ENCODE assay signal across 9 cellular contexts in genomic region chr4:6761540-6762243, GRCh38. TPM values are rescaled to one million over a fixed set of nuclear protein-coding genes. Genes with fewer than 3 reads are reported as not detected.
DNase-seq lines count a peak whose midpoint lies in the region; ATAC-seq, FAIRE-seq and TF ChIP-seq lines count a peak whose summit lies in the region.
"Had no signal": no experiment of that assay in that cellular context is flagged by ENCODE, and none has a peak within 500 bp of the region (broad histone marks: within the 10 kb centered on the region; RNA-seq: fewer than 3 reads in every experiment).

No MANE protein-coding gene starts in this region.

- H3K27me3 Mint-ChIP-seq in CD8-positive, alpha-beta T cell (ENCODE audit: low read depth): no peaks in the 10 kb centered on the region
- H3K27me3 Mint-ChIP-seq in neural crest cell (ENCODE audit: low read depth): no peaks in the 10 kb centered on the region

- H3K27ac Mint-ChIP-seq in CD8-positive, alpha-beta T cell: peak overlapping the region; percentile 81
- H3K27ac Mint-ChIP-seq in neural crest cell (ENCODE audit: unreplicated experiment): peak overlapping the region; percentile 95

- no peak overlapping the region for H3K4me2 ChIP-seq in H1 (ENCODE audit: insufficient read depth in 1 of 2, low read depth in 2 of 2, low read length in 2 of 2)

- no peaks in the 10 kb centered on the region for H4K20me1 ChIP-seq in H1 (replicated peaks in 1 of 2; ENCODE audit: control insufficient read depth in 1 of 2, insufficient read depth in 2 of 2, low read length in 2 of 2)

- 87% methylated on average over 21 of the region's 31 CpGs; no CpG with 5 or more reads in 1 of the 2 experiments for WGBS in H1 (ENCODE audit: extremely low coverage in 1 of 2, insufficient coverage in 1 of 2, insufficient read length in 1 of 2, insufficient replicate concordance in 2 of 2, low coverage in 1 of 2, low lambda C conversion rate in 2 of 2, missing lambda C conversion rate in 1 of 2), 2 experiments

- H3K4ac ChIP-seq in H1 (replicated peaks; ENCODE audit: insufficient read length, low read depth, low read length): no peak overlapping the region

- H4K5ac ChIP-seq in H1 (ENCODE audit: insufficient read length, low read depth, low read length): no peak overlapping the region

- no peaks in the 10 kb centered on the region for H3K36me3 ChIP-seq in CD8-positive, alpha-beta T cell (ENCODE audit: insufficient read depth, low read length)
- H3K36me3 ChIP-seq in NT2/D1 (ENCODE audit: insufficient read depth, insufficient read length, low read length): no peaks in the 10 kb centered on the region
- no peaks in the 10 kb centered on the region; a peak in 1 of 8 replicates for H3K36me3 ChIP-seq in H1 (ENCODE audit: control insufficient read depth in 2 of 4, insufficient read depth in 4 of 4, low read length in 3 of 4)

- peak; percentile 74 for ATAC-seq in CD8-positive, alpha-beta T cell
- ATAC-seq in HG03342 (IDR thresholded peaks at IDR 0.05; ENCODE audit: unreplicated experiment): no peak

- H4K91ac ChIP-seq in H1 (replicated peaks; ENCODE audit: insufficient read length, low read length): no peak overlapping the region

- peaks cover 8% of the 10 kb centered on the region for H3K4me1 ChIP-seq in CD8-positive, alpha-beta T cell (ENCODE audit: insufficient read depth, low read length)
- H3K4me1 ChIP-seq in NT2/D1 (ENCODE audit: insufficient read depth, insufficient read length) (peaks cover 4% of the 10 kb centered on the region), H1 (replicated peaks in 1 of 4; ENCODE audit: control insufficient read depth in 3 of 4, insufficient read depth in 4 of 4, low read length in 3 of 4) (no peaks in the 10 kb centered on the region)

- no peak for TF ChIP-seq RAD21 in H1 (IDR thresholded peaks at IDR 0.05 in 1 of 2, conservative IDR thresholded peaks at IDR 0.05 in 1 of 2; ENCODE audit: low read depth in 2 of 2, low read length in 2 of 2)

- H3K9ac ChIP-seq in NT2/D1 (ENCODE audit: insufficient read length, low read depth) (peak overlapping the region; percentile 7), H1 (replicated peaks in 1 of 4; ENCODE audit: extremely low read depth in 1 of 4, low read depth in 3 of 4, low read length in 3 of 4) (no peak overlapping the region)

- no peak overlapping the region for H2BK5ac ChIP-seq in H1 (ENCODE audit: low read depth, low read length)

- POLR2A ChIA-PET in CD8-positive, alpha-beta T cell (lab: Charles Lee): interaction anchor here (1.0 to 1.5 kb wide), 2 partner anchors 16 to 20 kb away, joined by 3 to 9 read pairs; partner anchors contain the start of gene KIAA0232
- POLR2A ChIA-PET in H1 (lab: Charles Lee; ENCODE audit: partially characterized antibody): no interaction called here

- no peaks in the 10 kb centered on the region for H3K27me3 ChIP-seq in CD8-positive, alpha-beta T cell (ENCODE audit: insufficient read depth, low read length)
- H3K27me3 ChIP-seq in NT2/D1 (ENCODE audit: insufficient read depth, insufficient read length): peaks cover 3% of the 10 kb centered on the region
- no peaks in the 10 kb centered on the region for H3K27me3 ChIP-seq in H1 (replicated peaks in 1 of 4; ENCODE audit: control insufficient read depth in 3 of 4, extremely low read depth in 1 of 4, insufficient read depth in 3 of 4, low read length in 3 of 4)

- no peak overlapping the region for H3K23ac ChIP-seq in H1 (ENCODE audit: insufficient read length)

- TF ChIP-seq EP300 in H1 (IDR thresholded peaks at IDR 0.05; ENCODE audit: borderline replicate concordance in 1 of 2, low read depth in 2 of 2, low read length in 2 of 2): no peak

- H3K9me3 Mint-ChIP-seq in CD8-positive, alpha-beta T cell: no peaks in the 10 kb centered on the region
- no peaks in the 10 kb centered on the region for H3K9me3 Mint-ChIP-seq in neural crest cell

- no peak for TF ChIP-seq CTCF in CD8-positive, alpha-beta T cell (IDR thresholded peaks at IDR 0.05)
- TF ChIP-seq CTCF in H1 (IDR thresholded peaks at IDR 0.05; ENCODE audit: control extremely low read depth in 1 of 3, insufficient read depth in 1 of 3, low read depth in 1 of 3, low read length in 3 of 3) (no peak), neural crest cell (conservative IDR thresholded peaks at IDR 0.05) (no peak)

- no peak for FAIRE-seq in H1 (lab: Jason Lieb, UNC)

- no peak overlapping the region for H2BK15ac ChIP-seq in H1 (ENCODE audit: low read length)

- peaks cover 37% of the 10 kb centered on the region for H3K4me1 Mint-ChIP-seq in CD8-positive, alpha-beta T cell (ENCODE audit: low read depth)
- H3K4me1 Mint-ChIP-seq in neural crest cell: peaks cover 40% of the 10 kb centered on the region

- no peak overlapping the region for H3K18ac ChIP-seq in H1 (ENCODE audit: extremely low read depth, low read length)

- no peaks in the 10 kb centered on the region for H3K23me2 ChIP-seq in H1 (ENCODE audit: low read depth, low read length)

- H3K4me3 ChIP-seq in CD8-positive, alpha-beta T cell (ENCODE audit: low read depth, low read length): no peak overlapping the region
- no peak overlapping the region for H3K4me3 ChIP-seq in NT2/D1 (ENCODE audit: insufficient read length, low read depth)
- H3K4me3 ChIP-seq in H1 (ENCODE audit: extremely low read depth in 1 of 4, insufficient read depth in 2 of 4, low read depth in 3 of 4, low read length in 4 of 4): no peak overlapping the region

- no peak overlapping the region for H2BK20ac ChIP-seq in H1 (ENCODE audit: low read length)

- H2BK120ac ChIP-seq in H1 (replicated peaks; ENCODE audit: low read depth, low read length): no peak overlapping the region

- no peak overlapping the region for H2BK12ac ChIP-seq in H1 (ENCODE audit: low read depth, low read length)

- H4K8ac ChIP-seq in H1 (ENCODE audit: extremely low read depth, insufficient read depth, low read length): no peak overlapping the region

- H2AFZ ChIP-seq in H1 (ENCODE audit: low read length): peak overlapping the region; percentile 47; the same call in 1 of the 2 replicates

- DNase-seq in CD8-positive, alpha-beta T cell: peak in 4 of 7 experiments; percentile 19 to 52 (median 26)
- DNase-seq in NT2/D1 (ENCODE audit: low read depth, low spot score) (no peak), H1 (ENCODE audit: low read depth in 1 of 2, low spot score in 2 of 2) (no peak), neural crest cell (ENCODE audit: low read depth, low spot score) (peak; percentile 37), OCI-M1 (lab: John Stamatoyannopoulos, UW) (no peak), D341Med (ENCODE audit: low spot score) (no peak), NCI-H1092 treated with DMSO at 0.1 percent for 48 hours (lab: John Stamatoyannopoulos, UW) (no peak)
- DNase-seq: NCI-H446 treated with DMSO at 0.1 percent for 48 hours had no signal

- intact Hi-C loops in CD8-positive, alpha-beta T cell (cut with DNase I, micrococcal nuclease): loop anchor here in 1 of 2 experiments (1.0 kb wide), 1 partner anchor 19 kb away; no protein-coding TSS in a partner anchor

- no peak overlapping the region for H2AK5ac ChIP-seq in H1 (ENCODE audit: low read depth, low read length)

- no peaks in the 10 kb centered on the region for H3K36me3 Mint-ChIP-seq in CD8-positive, alpha-beta T cell
- H3K36me3 Mint-ChIP-seq in neural crest cell (ENCODE audit: low read depth): no peaks in the 10 kb centered on the region

- no peaks in the 10 kb centered on the region for H3K79me2 ChIP-seq in H1 (ENCODE audit: control insufficient read depth in 1 of 2, insufficient read depth in 2 of 2, low read length in 2 of 2)

- peak overlapping the region; percentile 74 for H3K4me3 Mint-ChIP-seq in CD8-positive, alpha-beta T cell
- peak overlapping the region; percentile 49 for H3K4me3 Mint-ChIP-seq in neural crest cell

- H3K56ac ChIP-seq in H1 (replicated peaks; ENCODE audit: insufficient read length, low read depth, low read length): no peak overlapping the region

- no peak for TF ChIP-seq POLR2A in H1 (IDR thresholded peaks at IDR 0.05; ENCODE audit: control extremely low read depth in 1 of 2, low read depth in 2 of 2, low read length in 2 of 2)

- no peak overlapping the region for H3K27ac ChIP-seq in CD8-positive, alpha-beta T cell (ENCODE audit: low read depth, low read length)
- no peak overlapping the region for H3K27ac ChIP-seq in H1 (ENCODE audit: low read depth, low read length)

- H3K79me1 ChIP-seq in H1 (ENCODE audit: low read depth, low read length): no peaks in the 10 kb centered on the region

- H3K14ac ChIP-seq in H1 (ENCODE audit: insufficient read length): no peak overlapping the region

- no peaks in the 10 kb centered on the region for H3K9me3 ChIP-seq in CD8-positive, alpha-beta T cell (ENCODE audit: low read length)
- H3K9me3 ChIP-seq in NT2/D1 (ENCODE audit: insufficient read depth, low read length) (no peaks in the 10 kb centered on the region), H1 (ENCODE audit: insufficient read depth in 2 of 2, low read depth in 1 of 2, low read length in 1 of 2) (peaks cover 0 to under 1% of the 10 kb centered on the region in 2 experiments; a peak in 1 of 4 replicates)

- CTCF ChIA-PET in CD8-positive, alpha-beta T cell (lab: Charles Lee): interaction anchor here (1.0 to 1.5 kb wide), 2 partner anchors 13 to 42 kb away, joined by 3 to 4 read pairs; no protein-coding TSS in a partner anchor
- CTCF ChIA-PET in H1 (lab: Charles Lee; ENCODE audit: partially characterized antibody): interaction anchor here (0.9 to 2.3 kb wide), 6 partner anchors 9 to 124 kb away, joined by 3 to 12 read pairs (median 4); no protein-coding TSS in a partner anchor

RNA-seq across cellular contexts. Expression of gene KIAA0232, which starts 20.8 kb away (rescaled TPM):
- 10 to 100 TPM; 18.4 to 19.7 TPM for total RNA-seq in CD8-positive, alpha-beta T cell
- 23.3 TPM in 2 replicates for total RNA-seq in H1 (2021; fragmentation: NEBNext Ultra II Directional; extraction: Animal tissue kit (Norgen Biotek cat#: 25700))
- 4.9 and 5.6 TPM in 2 replicates for polyA plus RNA-seq in H1 (2011; rRNA removed)
- polyA plus RNA-seq in H1 (2011; cell fraction: cytosol; rRNA removed): 7.7 TPM
- 11.0 TPM for polyA plus RNA-seq in H1 (2011; cell fraction: nucleus; rRNA removed)
- polyA plus RNA-seq in H1 (2012, experiment 1 of 2): 7.9 to 13.1 TPM (median 9.8 TPM) in 4 replicates
- 0.59 TPM for polyA plus RNA-seq in H1 (2012, experiment 2 of 2)
- 10.3 TPM for polyA plus RNA-seq in H1 (2013, experiment 1 of 2)
- 9.6 TPM for polyA plus RNA-seq in H1 (2013, experiment 2 of 2)
- 33.9 and 51.7 TPM in 2 replicates for polyA minus RNA-seq in H1 (2011; rRNA and poly(A)+ RNA removed)
- polyA minus RNA-seq in H1 (2011; cell fraction: cytosol; rRNA and poly(A)+ RNA removed): 16.7 TPM
- polyA minus RNA-seq in H1 (2011; cell fraction: nucleus; rRNA and poly(A)+ RNA removed): 42.8 TPM
- 40.1 and 41.7 TPM in 2 replicates for total RNA-seq in neural crest cell

RNA-seq across cellular contexts. Expression of gene BLOC1S4, which starts 45.7 kb away (rescaled TPM):
- total RNA-seq in CD8-positive, alpha-beta T cell: 10 to 100 TPM; 29.7 to 30.7 TPM
- total RNA-seq in H1 (2021; fragmentation: NEBNext Ultra II Directional; extraction: Animal tissue kit (Norgen Biotek cat#: 25700)): 19.1 and 20.5 TPM in 2 replicates
- polyA plus RNA-seq in H1 (2011; rRNA removed): 26.6 and 27.8 TPM in 2 replicates
- 29.7 TPM for polyA plus RNA-seq in H1 (2011; cell fraction: cytosol; rRNA removed)
- polyA plus RNA-seq in H1 (2011; cell fraction: nucleus; rRNA removed): 12.4 TPM
- 13.3 to 16.7 TPM (median 16.1 TPM) in 4 replicates for polyA plus RNA-seq in H1 (2012, experiment 1 of 2)
- polyA plus RNA-seq in H1 (2012, experiment 2 of 2): 17.3 TPM
- polyA plus RNA-seq in H1 (2013, experiment 1 of 2): 16.3 TPM
- 15.6 TPM for polyA plus RNA-seq in H1 (2013, experiment 2 of 2)
- 4.3 and 5.2 TPM in 2 replicates for polyA minus RNA-seq in H1 (2011; rRNA and poly(A)+ RNA removed)
- 11.3 TPM for polyA minus RNA-seq in H1 (2011; cell fraction: cytosol; rRNA and poly(A)+ RNA removed)
- polyA minus RNA-seq in H1 (2011; cell fraction: nucleus; rRNA and poly(A)+ RNA removed): 9.9 TPM
- total RNA-seq in neural crest cell: 23.8 and 25.1 TPM in 2 replicates

RNA-seq across cellular contexts. Expression of gene MRFAP1L1, which starts 52.0 kb away (rescaled TPM):
- total RNA-seq in CD8-positive, alpha-beta T cell: 10 to 100 TPM; 27.5 to 30.0 TPM
- total RNA-seq in H1 (2021; fragmentation: NEBNext Ultra II Directional; extraction: Animal tissue kit (Norgen Biotek cat#: 25700)): 54.3 TPM in 2 replicates
- polyA plus RNA-seq in H1 (2011; rRNA removed): 21.3 and 26.8 TPM in 2 replicates
- 74.6 TPM for polyA plus RNA-seq in H1 (2011; cell fraction: cytosol; rRNA removed)
- polyA plus RNA-seq in H1 (2011; cell fraction: nucleus; rRNA removed): 16.7 TPM
- polyA plus RNA-seq in H1 (2012, experiment 1 of 2): 53.6 to 74.9 TPM (median 57.3 TPM) in 4 replicates
- polyA plus RNA-seq in H1 (2012, experiment 2 of 2): 9.4 TPM
- polyA plus RNA-seq in H1 (2013, experiment 1 of 2): 38.8 TPM
- polyA plus RNA-seq in H1 (2013, experiment 2 of 2): 41.0 TPM
- 9.8 and 12.3 TPM in 2 replicates for polyA minus RNA-seq in H1 (2011; rRNA and poly(A)+ RNA removed)
- 15.9 TPM for polyA minus RNA-seq in H1 (2011; cell fraction: cytosol; rRNA and poly(A)+ RNA removed)
- 11.4 TPM for polyA minus RNA-seq in H1 (2011; cell fraction: nucleus; rRNA and poly(A)+ RNA removed)
- 70.4 and 74.0 TPM in 2 replicates for total RNA-seq in neural crest cell

Comparison
In these comparisons a context has a peak if more than half of its experiments do, and no peak if none do; other contexts are left out.
1. DNase-seq: peak in CD8-positive, alpha-beta T cell (4 of 7) and neural crest cell (single experiment); none in NT2/D1 (single experiment), H1 (0 of 2), OCI-M1 (single experiment), D341Med (single experiment) and NCI-H1092 treated with DMSO at 0.1 percent for 48 hours (single experiment).